ENCODE assay signal across 18 cellular contexts in the genomic region with DNA sequence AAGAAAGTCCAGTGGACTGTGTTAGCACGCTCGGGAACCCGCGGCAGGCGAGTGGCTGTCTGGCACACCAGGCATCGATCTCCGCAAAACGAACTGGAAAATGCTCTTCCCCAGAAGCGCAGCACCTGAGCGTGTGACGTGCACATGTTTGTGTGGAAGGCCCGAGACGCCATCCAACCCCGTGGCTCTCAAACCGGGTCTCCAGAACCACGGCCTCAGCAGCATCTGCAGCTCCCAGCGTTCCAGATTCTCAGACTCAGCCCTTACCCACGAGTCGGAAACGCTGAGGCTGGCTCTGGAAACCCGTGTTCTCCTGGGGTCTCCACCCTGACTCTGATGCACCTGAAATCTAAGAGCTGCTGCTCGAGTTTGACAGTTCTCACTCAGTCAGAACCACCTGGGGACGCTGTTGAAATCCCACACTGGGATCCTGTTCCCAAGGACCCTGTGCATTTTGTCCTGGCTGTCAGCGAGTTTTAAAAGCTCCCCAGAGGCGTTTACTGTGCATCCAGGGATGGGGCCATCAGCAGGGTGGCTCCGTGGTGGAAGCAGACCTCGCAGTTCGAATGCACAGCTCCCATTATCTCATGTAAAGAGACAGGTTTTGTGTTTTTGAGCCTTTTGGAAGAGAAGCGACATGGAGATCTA.
DNase-seq lines count a peak whose midpoint lies in the region; ATAC-seq and TF ChIP-seq lines count a peak whose summit lies in the region.
"Had no signal": no experiment of that assay in that cellular context is flagged by ENCODE, and none has a peak within 500 bp of the region (broad histone marks: within the 10 kb centered on the region; RNA-seq: fewer than 3 reads in every experiment).

No MANE protein-coding gene starts in this region.

- H4K8ac ChIP-seq in trophoblast cell (ENCODE audit: low read depth, low read length), result no peak overlapping the region

- peaks cover 2% of the 10 kb centered on the region for H3K9me3 ChIP-seq in trophoblast cell (ENCODE audit: insufficient read depth, low read depth, low read length)

- no peak overlapping the region for H3K14ac ChIP-seq in trophoblast cell (ENCODE audit: low read length)

- no peak overlapping the region for H3K23ac ChIP-seq in trophoblast cell (ENCODE audit: low read length)

- H3K9ac ChIP-seq in trophoblast cell (ENCODE audit: low read length), result no peak overlapping the region

- no peaks in the 10 kb centered on the region for H3K36me3 ChIP-seq in H7 (replicated peaks; ENCODE audit: control insufficient read depth, insufficient read depth, low read length)
- no peaks in the 10 kb centered on the region for H3K36me3 ChIP-seq in trophoblast cell (ENCODE audit: control insufficient read depth in 1 of 2, insufficient read depth in 2 of 2, low read length in 2 of 2)

- H2AK5ac ChIP-seq in trophoblast cell (ENCODE audit: low read length), result peak overlapping the region; percentile 39

- no peak overlapping the region for H3K4ac ChIP-seq in trophoblast cell (ENCODE audit: low read depth, low read length)

- no CpG with 5 or more reads among the region's 29 CpGs for WGBS in trophoblast cell (ENCODE audit: extremely low coverage, insufficient coverage, insufficient read length)

- no peak overlapping the region for H3K18ac ChIP-seq in trophoblast cell (ENCODE audit: low read length)

- H3K4me1 Mint-ChIP-seq in brain, result peaks cover 58% of the 10 kb centered on the region
- peaks cover 17 to 19% of the 10 kb centered on the region in 2 donors for H3K4me1 Mint-ChIP-seq in effector memory CD8-positive, alpha-beta T cell (ENCODE audit: low read depth in 2 of 2)

- H4K12ac ChIP-seq in trophoblast cell (ENCODE audit: low read depth, low read length), result no peak overlapping the region

- no peak for TF ChIP-seq CTCF in brain (conservative IDR thresholded peaks at IDR 0.05)

- no peak overlapping the region for H2AFZ ChIP-seq in trophoblast cell (ENCODE audit: insufficient read depth, low read length, poor library complexity)

- H3K79me2 ChIP-seq in trophoblast cell (ENCODE audit: control insufficient read depth, insufficient read depth, low read length, poor library complexity), result peaks cover 2% of the 10 kb centered on the region

- peak overlapping the region in 3 of 5 experiments; percentile 17 to 71 (median 67) for H3K4me3 Mint-ChIP-seq in brain
- H3K4me3 Mint-ChIP-seq in effector memory CD8-positive, alpha-beta T cell, result no peak overlapping the region
- H3K4me3 Mint-ChIP-seq: activated T-cell treated with anti-CD3 and anti-CD28 coated beads, Interleukin-2, amount 50 U/mL, for 72 hours; dendritic cell treated with granulocyte-macrophage colony-stimulating factor and Interleukin-4, amounts not matched to agents 40 ng/mL and 50 ng/mL, for 4 days had no signal

- H3K27ac ChIP-seq in trophoblast cell (ENCODE audit: low read depth, low read length), result no peak overlapping the region
- H3K27ac ChIP-seq: skin epidermis had no signal

- no peak overlapping the region for H2BK12ac ChIP-seq in trophoblast cell (ENCODE audit: low read length)

- no peak overlapping the region for H2BK120ac ChIP-seq in trophoblast cell (ENCODE audit: insufficient read depth, low read length, poor library complexity)

- peaks cover 21 to 31% of the 10 kb centered on the region in 2 experiments for H3K4me1 ChIP-seq in trophoblast cell (ENCODE audit: control insufficient read depth in 1 of 2, insufficient read depth in 2 of 2, low read length in 2 of 2)

- H3K27me3 ChIP-seq in H7 (ENCODE audit: control insufficient read depth, insufficient read depth, low read length) (no peaks in the 10 kb centered on the region), trophoblast cell (ENCODE audit: insufficient read depth, low read length) (no peaks in the 10 kb centered on the region)

- H3K27me3 Mint-ChIP-seq in brain, result peaks cover 2% of the 10 kb centered on the region
- H3K27me3 Mint-ChIP-seq in effector memory CD8-positive, alpha-beta T cell, result peaks cover 8 to 19% of the 10 kb centered on the region in 2 donors

- H2BK5ac ChIP-seq in trophoblast cell (ENCODE audit: low read depth, low read length, poor library complexity), result no peak overlapping the region

- H3K9me3 Mint-ChIP-seq in brain, result peaks cover 0 to 6% (median 0%) of the 10 kb centered on the region in 5 experiments
- no peaks in the 10 kb centered on the region for H3K9me3 Mint-ChIP-seq in effector memory CD8-positive, alpha-beta T cell
- H3K9me3 Mint-ChIP-seq: activated T-cell treated with anti-CD3 and anti-CD28 coated beads, Interleukin-2, amount 50 U/mL, for 72 hours; dendritic cell treated with granulocyte-macrophage colony-stimulating factor and Interleukin-4, amounts not matched to agents 40 ng/mL and 50 ng/mL, for 4 days had no signal

- H3K79me1 ChIP-seq in trophoblast cell (ENCODE audit: low read length), result peaks cover 27% of the 10 kb centered on the region

- no peaks in the 10 kb centered on the region for H3K36me3 Mint-ChIP-seq in brain
- H3K36me3 Mint-ChIP-seq in effector memory CD8-positive, alpha-beta T cell (ENCODE audit: insufficient read depth), result peaks cover 3% of the 10 kb centered on the region

- no peak overlapping the region for H3K4me2 ChIP-seq in trophoblast cell (ENCODE audit: low read length)

- DNase-seq in NCI-H146 (lab: John Stamatoyannopoulos, UW) (peak; percentile 53), NCI-H146 treated with DMSO at 0.1 percent for 48 hours (lab: John Stamatoyannopoulos, UW; ENCODE audit: unreplicated experiment) (no peak), H7 (peak; percentile 73), trophoblast cell (no peak), GM03348 (ENCODE audit: low spot score) (no peak), NAMALWA (ENCODE audit: low spot score) (no peak)
- DNase-seq in effector memory CD8-positive, alpha-beta T cell, result no peak
- DNase-seq: ACHN; activated CD4-positive, CD25-positive, alpha-beta regulatory T cell; activated T-cell treated with anti-CD3 and anti-CD28 coated beads, Interleukin-2, amount 50 U/mL, for 72 hours; hippocampal formation; Karpas-422; OCI-M1 had no signal

- peak overlapping the region in 2 of 5 experiments; percentile 45 to 78 for H3K27ac Mint-ChIP-seq in brain
- no peak overlapping the region for H3K27ac Mint-ChIP-seq in effector memory CD8-positive, alpha-beta T cell
- H3K27ac Mint-ChIP-seq: activated T-cell treated with anti-CD3 and anti-CD28 coated beads, Interleukin-2, amount 50 U/mL, for 72 hours; dendritic cell treated with granulocyte-macrophage colony-stimulating factor and Interleukin-4, amounts not matched to agents 40 ng/mL and 50 ng/mL, for 4 days had no signal

- no peak for ATAC-seq in effector memory CD8-positive, alpha-beta T cell (replicated peaks)
- ATAC-seq: activated T-cell treated with anti-CD3 and anti-CD28 coated beads, Interleukin-2, amount 50 U/mL, for 72 hours; HCT116 had no signal

- no peak overlapping the region for H3K4me3 ChIP-seq in H7 (ENCODE audit: insufficient read depth, low read depth, low read length)
- H3K4me3 ChIP-seq in trophoblast cell (ENCODE audit: low read depth, low read length), result no peak overlapping the region
- H3K4me3 ChIP-seq: lung, skin epidermis had no signal

- no peak overlapping the region for H4K91ac ChIP-seq in trophoblast cell (ENCODE audit: low read depth, low read length)

Comparison
In these comparisons a context has a peak if more than half of its experiments do, and no peak if none do; other contexts are left out.
1. DNase-seq: peak in NCI-H146 (single experiment) and H7 (single experiment); none in NCI-H146 treated with DMSO at 0.1 percent for 48 hours (single experiment), trophoblast cell (0 of 2), effector memory CD8-positive, alpha-beta T cell (0 of 3), GM03348 (single experiment) and NAMALWA (single experiment).
2. H3K4me3 Mint-ChIP-seq: peak in brain (3 of 5); none in effector memory CD8-positive, alpha-beta T cell (0 of 2).